In genomic region chr18:52422985-52423601, GRCh38 we compare ENCODE assay signal across 18 cellular contexts.
DNase-seq lines count a peak whose midpoint lies in the region; ATAC-seq, FAIRE-seq and TF ChIP-seq lines count a peak whose summit lies in the region.
"Had no signal": no experiment of that assay in that cellular context is flagged by ENCODE, and none has a peak within 500 bp of the region (broad histone marks: within the 10 kb centered on the region; RNA-seq: fewer than 3 reads in every experiment).

No MANE protein-coding gene starts in this region.

- peak; percentile 83 for DNase-seq in A673 (ENCODE audit: low spot score)
- DNase-seq in DMS53 (lab: John Stamatoyannopoulos, UW), result peak; percentile 99
- DNase-seq in NCI-H345 (lab: John Stamatoyannopoulos, UW), result peak; percentile 22
- peak; percentile 6 for DNase-seq in cerebellum (ENCODE audit: low spot score)
- no peak for DNase-seq in 8988T
- no peak for DNase-seq in RCC 7860 (ENCODE audit: low spot score)
- no peak for DNase-seq in hepatic stellate cell (ENCODE audit: low spot score)
- DNase-seq: activated CD4-positive, alpha-beta memory T cell treated with anti-CD3 and anti-CD28 coated beads for 36 hours; aorta; dermis blood vessel endothelial cell; natural killer cell; stimulated activated CD4-positive, alpha-beta T cell treated with anti-CD3 and anti-CD28 coated beads, Interleukin-2, amount 100 ng/mL, for 24 hours; T-helper 9 cell; upper lobe of left lung had no signal

- no peaks in the 10 kb centered on the region for H3K36me3 ChIP-seq in A673 (ENCODE audit: insufficient read depth, low read length, poor library complexity, severe bottlenecking)
- H3K36me3 ChIP-seq: HAP-1, right atrium auricular region, upper lobe of left lung had no signal

- no peaks in the 10 kb centered on the region for H3K9me3 ChIP-seq in A673 (ENCODE audit: low read depth, low read length, poor library complexity, severe bottlenecking)
- H3K9me3 ChIP-seq: HAP-1, right atrium auricular region, upper lobe of left lung had no signal

- H3K27ac ChIP-seq in A673 (ENCODE audit: low read depth, low read length, poor library complexity, severe bottlenecking), result peak overlapping the region; percentile 99
- H3K27ac ChIP-seq: right atrium auricular region, upper lobe of left lung had no signal

- CTCF ChIA-PET in A673 (lab: Charles Lee), result interaction anchor here (0.7 kb wide), 1 partner anchor 77 kb away, joined by 4 read pairs; no protein-coding TSS in a partner anchor

- ATAC-seq in GM21515 (IDR thresholded peaks at IDR 0.05; ENCODE audit: unreplicated experiment), result no peak
- ATAC-seq: natural killer cell had no signal

- no peak overlapping the region for H3K4me3 ChIP-seq in A673 (ENCODE audit: low read depth, low read length, poor library complexity, severe bottlenecking)
- H3K4me3 ChIP-seq: HAP-1, right atrium auricular region, upper lobe of left lung had no signal

- POLR2A ChIA-PET in A673 (lab: Charles Lee; ENCODE audit: low non-redundant PET), result no interaction called here

- no peaks in the 10 kb centered on the region for H3K27me3 ChIP-seq in A673 (replicated peaks; ENCODE audit: insufficient read depth, low read depth, low read length, poor library complexity)
- H3K27me3 ChIP-seq: right atrium auricular region, upper lobe of left lung had no signal

- no TSS peak for BruUV-seq in A673 (replicated peaks; lab: Mats Ljungman, UMichigan)

- H3K4me1 ChIP-seq in A673 (ENCODE audit: insufficient read depth, low read length, poor library complexity, severe bottlenecking), result peaks cover 90% of the 10 kb centered on the region
- H3K4me1 ChIP-seq: HAP-1, right atrium auricular region, upper lobe of left lung had no signal

- peak; percentile 58 for TF ChIP-seq CTCF in A673 (conservative IDR thresholded peaks at IDR 0.05; ENCODE audit: low read depth, low read length)

- intact Hi-C loops in A673 (cut with micrococcal nuclease; ENCODE audit: unreplicated experiment), result loop anchor here (10.0 kb wide), 3 partner anchors 562 to 952 kb away; no protein-coding TSS in a partner anchor

- FAIRE-seq in RCC 7860 (lab: Jason Lieb, UNC), result no peak
- FAIRE-seq: GM18507 had no signal

Comparison
In these comparisons a context has a peak if more than half of its experiments do, and no peak if none do; other contexts are left out.
1. DNase-seq: peak in A673 (single experiment), DMS53 (single experiment), NCI-H345 (single experiment) and cerebellum (single experiment); none in 8988T (single experiment), RCC 7860 (single experiment) and hepatic stellate cell (single experiment).